In the genomic region with DNA sequence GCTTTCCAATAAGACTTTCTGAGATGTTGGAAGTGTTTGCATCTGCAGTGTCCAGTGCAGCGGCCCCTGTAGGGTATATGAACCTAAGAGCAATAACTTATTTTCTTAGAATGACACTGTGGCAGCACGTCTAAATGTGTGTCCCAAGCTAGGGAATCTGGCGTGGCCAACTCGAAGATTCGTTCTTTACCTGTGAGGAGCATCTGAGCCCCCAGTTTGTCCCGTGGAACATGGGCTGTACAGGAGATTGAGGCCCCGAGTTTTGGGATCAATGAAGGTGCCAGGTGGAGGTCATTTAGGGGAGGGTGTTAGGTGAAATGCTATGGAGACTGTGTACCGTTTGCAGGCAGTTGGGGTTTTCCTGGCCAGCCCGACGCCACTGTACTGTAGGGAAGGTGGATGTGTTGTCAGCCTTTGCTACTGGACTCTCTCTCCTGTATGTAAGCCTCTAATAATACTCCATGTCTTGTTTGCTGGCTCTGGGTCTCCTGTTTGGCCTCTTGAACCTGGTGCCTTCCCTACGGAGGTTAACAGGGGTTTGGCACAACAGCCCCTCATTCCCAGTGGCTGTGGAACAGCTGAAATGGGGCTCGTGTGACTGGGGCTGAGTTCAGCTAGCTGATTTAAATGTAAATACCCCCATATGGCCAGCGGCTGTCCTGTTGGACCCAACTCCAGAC, we compare ENCODE assay signal across 18 cellular contexts. TPM values are rescaled to one million over a fixed set of nuclear protein-coding genes. Genes with fewer than 3 reads are reported as not detected.
DNase-seq lines count a peak whose midpoint lies in the region; ATAC-seq and TF ChIP-seq lines count a peak whose summit lies in the region.
"Had no signal": no experiment of that assay in that cellular context is flagged by ENCODE, and none has a peak within 500 bp of the region (broad histone marks: within the 10 kb centered on the region; RNA-seq: fewer than 3 reads in every experiment).

No MANE protein-coding gene starts in this region.

- intact Hi-C loops in left ventricle myocardium inferior (cut with micrococcal nuclease) = no loop called here

- H3K36me3 Mint-ChIP-seq in type B pancreatic cell (no peaks in the 10 kb centered on the region), T-helper 17 cell (ENCODE audit: low read depth) (peaks cover 6% of the 10 kb centered on the region)
- H3K36me3 Mint-ChIP-seq: CD14-positive monocyte; CD4-positive, alpha-beta memory T cell; IgD-negative memory B cell had no signal

- peaks cover 10% of the 10 kb centered on the region for H3K9me3 Mint-ChIP-seq in type B pancreatic cell

- H3K27me3 ChIP-seq in right atrium auricular region (no peaks in the 10 kb centered on the region), left ventricle myocardium inferior (ENCODE audit: low read depth) (peaks cover 51% of the 10 kb centered on the region)
- H3K27me3 ChIP-seq: BLaER1 had no signal

- ATAC-seq in T-helper 17 cell = no peak
- ATAC-seq in GM21737 (IDR thresholded peaks at IDR 0.05; ENCODE audit: unreplicated experiment) = no peak
- ATAC-seq: HepG2 had no signal

- TF ChIP-seq CTCF in right atrium auricular region (IDR thresholded peaks at IDR 0.05) (no peak), left ventricle myocardium inferior (IDR thresholded peaks at IDR 0.05; ENCODE audit: borderline replicate concordance) (no peak), type B pancreatic cell (conservative IDR thresholded peaks at IDR 0.05) (no peak)

- H3K4me3 ChIP-seq in right atrium auricular region (no peak overlapping the region), left ventricle myocardium inferior (no peak overlapping the region)
- H3K4me3 ChIP-seq: BLaER1 had no signal

- H3K27ac ChIP-seq in right atrium auricular region (no peak overlapping the region), left ventricle myocardium inferior (replicated peaks) (no peak overlapping the region)
- H3K27ac ChIP-seq: BLaER1 had no signal

- H3K4me3 Mint-ChIP-seq in type B pancreatic cell (no peak overlapping the region), T-helper 17 cell (no peak overlapping the region)
- H3K4me3 Mint-ChIP-seq: CD4-positive, alpha-beta memory T cell; IgD-negative memory B cell had no signal

- no peak overlapping the region for H3K27ac Mint-ChIP-seq in type B pancreatic cell
- H3K27ac Mint-ChIP-seq in T-helper 17 cell = no peak overlapping the region
- H3K27ac Mint-ChIP-seq: CD4-positive, alpha-beta memory T cell; IgD-negative memory B cell had no signal

- H3K36me3 ChIP-seq in right atrium auricular region (no peaks in the 10 kb centered on the region), left ventricle myocardium inferior (no peaks in the 10 kb centered on the region)
- H3K36me3 ChIP-seq: BLaER1 had no signal

- H3K4me1 Mint-ChIP-seq in type B pancreatic cell (ENCODE audit: unreplicated experiment) (peaks cover 22% of the 10 kb centered on the region), T-helper 17 cell (peaks cover 3% of the 10 kb centered on the region)
- H3K4me1 Mint-ChIP-seq: CD4-positive, alpha-beta memory T cell had no signal

- DNase-seq in right atrium auricular region (ENCODE audit: low spot score) = peak; percentile 57
- DNase-seq in left ventricle myocardium inferior = no peak
- DNase-seq in islet precursor cell = peak; percentile 36
- peak; percentile 25 for DNase-seq in type B pancreatic cell (ENCODE audit: extremely low spot score, unreplicated experiment)
- no peak for DNase-seq in T-helper 17 cell
- no peak for DNase-seq in mesenteric fat pad (ENCODE audit: low spot score)
- DNase-seq: 8988T; CD4-positive, alpha-beta memory T cell; DMS153; DMS79 treated with DMSO at 0.1 percent for 48 hours; GF-D8; GOT3; HCEC 1CT had no signal

- no peaks in the 10 kb centered on the region for H3K4me1 ChIP-seq in right atrium auricular region
- H3K4me1 ChIP-seq in left ventricle myocardium inferior = no peaks in the 10 kb centered on the region

- peaks cover 9% of the 10 kb centered on the region for H3K27me3 Mint-ChIP-seq in type B pancreatic cell
- peaks cover 24% of the 10 kb centered on the region for H3K27me3 Mint-ChIP-seq in T-helper 17 cell

- H3K9me3 ChIP-seq in right atrium auricular region (no peaks in the 10 kb centered on the region), left ventricle myocardium inferior (replicated peaks) (no peaks in the 10 kb centered on the region), T-helper 17 cell (ENCODE audit: control insufficient read depth, low read length, poor library complexity, severe bottlenecking) (no peaks in the 10 kb centered on the region)
- H3K9me3 ChIP-seq: BLaER1 had no signal

RNA-seq across cellular contexts. Expression of a gene that starts 45.5 kb away (rescaled TPM):
- total RNA-seq in right atrium auricular region (1 to 10 TPM; 1.5 to 5.6 TPM), left ventricle myocardium inferior (2.2 TPM), type B pancreatic cell (ENCODE audit: low replicate concordance) (4.6 and 47.3 TPM in 2 replicates), T-helper 17 cell (1 to 10 TPM; 1.4 TPM), mesenteric fat pad (0.84 TPM)
- total RNA-seq: HepG2 had no signal

Comparison
In these comparisons a context has a peak if more than half of its experiments do, and no peak if none do; other contexts are left out.
1. DNase-seq: peak in right atrium auricular region (single experiment), islet precursor cell (single experiment) and type B pancreatic cell (single experiment); none in left ventricle myocardium inferior (single experiment), T-helper 17 cell (0 of 3) and mesenteric fat pad (single experiment).